Comparison of ENCODE assay signal across 9 cellular contexts in genomic region chr1:15683411-15684039, GRCh38. TPM values are rescaled to one million over a fixed set of nuclear protein-coding genes. Genes with fewer than 3 reads are reported as not detected.
DNase-seq lines count a peak whose midpoint lies in the region; ATAC-seq and TF ChIP-seq lines count a peak whose summit lies in the region.
"Had no signal": no experiment of that assay in that cellular context is flagged by ENCODE, and none has a peak within 500 bp of the region (broad histone marks: within the 10 kb centered on the region; RNA-seq: fewer than 3 reads in every experiment).

No MANE protein-coding gene starts in this region.

- peak overlapping the region; percentile 93 for H2AFZ ChIP-seq in MM.1S (ENCODE audit: low read length)

- H3K27ac ChIP-seq in AG04450 (ENCODE audit: low read depth, low read length) (peak overlapping the region; percentile 83), MM.1S (ENCODE audit: low read length) (peak overlapping the region; percentile 44; the same call in 1 of the 2 replicates), ectodermal cell (ENCODE audit: insufficient read depth, low read depth, low read length, poor library complexity, severe bottlenecking) (no peak overlapping the region)
- H3K27ac ChIP-seq in naive thymus-derived CD4-positive, alpha-beta T cell (ENCODE audit: low read depth, low read length): peak overlapping the region; percentile 100

- TF ChIP-seq CTCF in AG04450 (IDR thresholded peaks at IDR 0.05; ENCODE audit: low read depth, low read length): no peak
- TF ChIP-seq CTCF in MM.1S (IDR thresholded peaks at IDR 0.05; ENCODE audit: low read length): no peak

- peak overlapping the region; percentile 96 for H3K9ac ChIP-seq in MM.1S (ENCODE audit: low read length)

- no peak for ATAC-seq in naive thymus-derived CD4-positive, alpha-beta T cell

- H3K36me3 Mint-ChIP-seq in naive thymus-derived CD4-positive, alpha-beta T cell: peaks cover 0 to 8% (median 8%) of the 10 kb centered on the region in 5 donors

- peak overlapping the region in 8 of 9 donors; percentile 80 to 97 (median 92) for H3K27ac Mint-ChIP-seq in naive thymus-derived CD4-positive, alpha-beta T cell

- intact Hi-C loops in naive thymus-derived CD4-positive, alpha-beta T cell (cut with micrococcal nuclease): loop anchor here in 1 of 2 donors (1.0 kb wide), 2 partner anchors 66 to 159 kb away; partner anchors contain the start of genes CASP9 and DDI2

- H3K27me3 Mint-ChIP-seq in naive thymus-derived CD4-positive, alpha-beta T cell: no peaks in the 10 kb centered on the region

- H4K20me1 ChIP-seq in MM.1S (ENCODE audit: insufficient read depth, low read length): no peaks in the 10 kb centered on the region

- H3K4me1 Mint-ChIP-seq in naive thymus-derived CD4-positive, alpha-beta T cell: peaks cover 25 to 39% (median 30%) of the 10 kb centered on the region in 7 donors

- CTCF ChIA-PET in AG04450 (lab: Charles Lee): no interaction called here
- CTCF ChIA-PET in naive thymus-derived CD4-positive, alpha-beta T cell (lab: Charles Lee): no interaction called here
- CTCF ChIA-PET in HEK293T (lab: Yijun Ruan, JAX): no interaction called here

- H3K27me3 ChIP-seq in AG04450 (ENCODE audit: control insufficient read depth, insufficient read depth, low read length): no peaks in the 10 kb centered on the region
- no peaks in the 10 kb centered on the region for H3K27me3 ChIP-seq in MM.1S (replicated peaks; ENCODE audit: insufficient read depth, low read length)
- no peaks in the 10 kb centered on the region for H3K27me3 ChIP-seq in ectodermal cell (ENCODE audit: control insufficient read depth, insufficient read depth, low read length, poor library complexity, severe bottlenecking)
- no peaks in the 10 kb centered on the region for H3K27me3 ChIP-seq in naive thymus-derived CD4-positive, alpha-beta T cell (ENCODE audit: control insufficient read depth in 2 of 2, insufficient read depth in 2 of 2, low read length in 2 of 2)

- H3K4me3 ChIP-seq in AG04450 (ENCODE audit: low read depth, low read length): peak overlapping the region; percentile 64
- peak overlapping the region; percentile 76 for H3K4me3 ChIP-seq in MM.1S (ENCODE audit: low read length)
- H3K4me3 ChIP-seq in ectodermal cell (ENCODE audit: insufficient read depth, low read depth, low read length): peak overlapping the region; percentile 78
- peak overlapping the region; percentile 90 for H3K4me3 ChIP-seq in naive thymus-derived CD4-positive, alpha-beta T cell (ENCODE audit: low read length)

- 60 to 61% methylated on average over 18 of the region's 18 CpGs for WGBS in ectodermal cell, 2 experiments

- DNase-seq in AG04450 (ENCODE audit: low read depth, low spot score) (no peak), MM.1S (no peak), NCI-H2196 treated with DMSO at 0.1 percent for 48 hours (lab: John Stamatoyannopoulos, UW; ENCODE audit: unreplicated experiment) (no peak), SKM-1 treated with dmso at 0.1 percent for 144 hours (lab: John Stamatoyannopoulos, UW; ENCODE audit: unreplicated experiment) (no peak), HEK293T (ENCODE audit: extremely low spot score) (no peak)
- DNase-seq in naive thymus-derived CD4-positive, alpha-beta T cell: no peak
- no peak for DNase-seq in stimulated activated CD8-positive, alpha-beta memory T cell treated with anti-CD3 and anti-CD28 coated beads, Interleukin-4, amount 100 ng/mL, for 48 hours
- DNase-seq: NCI-H187 treated with DMSO at 0.1 percent for 48 hours had no signal

- H3F3A ChIP-seq in MM.1S (ENCODE audit: insufficient read depth, low read length): peaks cover 7% of the 10 kb centered on the region; the same call in 1 of the 2 replicates

- peak overlapping the region; percentile 98 for H3K4me2 ChIP-seq in MM.1S (ENCODE audit: low read depth, low read length)

- H3K4me1 ChIP-seq in MM.1S (ENCODE audit: low read length) (peaks cover 6% of the 10 kb centered on the region; the same call in 1 of the 2 replicates), ectodermal cell (ENCODE audit: control insufficient read depth, insufficient read depth, low read length) (no peaks in the 10 kb centered on the region)
- peaks cover 17% of the 10 kb centered on the region in 2 donors for H3K4me1 ChIP-seq in naive thymus-derived CD4-positive, alpha-beta T cell (ENCODE audit: control insufficient read depth in 2 of 2, insufficient read depth in 2 of 2, low read length in 2 of 2)

- no peaks in the 10 kb centered on the region for H3K9me2 ChIP-seq in MM.1S (replicated peaks; ENCODE audit: insufficient read depth, low read length)

- no peaks in the 10 kb centered on the region for H3K36me3 ChIP-seq in MM.1S (replicated peaks; ENCODE audit: insufficient read depth, low read length)
- no peaks in the 10 kb centered on the region for H3K36me3 ChIP-seq in ectodermal cell (ENCODE audit: control insufficient read depth, insufficient read depth, low read length)
- H3K36me3 ChIP-seq in naive thymus-derived CD4-positive, alpha-beta T cell (ENCODE audit: control insufficient read depth in 2 of 3, insufficient read depth in 3 of 3, low read length in 3 of 3): peaks cover 0 to 5% (median 0%) of the 10 kb centered on the region in 3 experiments

- H3K9me3 ChIP-seq in AG04450 (ENCODE audit: control insufficient read depth, insufficient read depth, low read length) (no peaks in the 10 kb centered on the region; the same call in 1 of the 2 replicates), MM.1S (replicated peaks; ENCODE audit: insufficient read depth, low read length) (no peaks in the 10 kb centered on the region), ectodermal cell (ENCODE audit: control insufficient read depth, low read length) (no peaks in the 10 kb centered on the region)
- H3K9me3 ChIP-seq in naive thymus-derived CD4-positive, alpha-beta T cell (ENCODE audit: control insufficient read depth in 2 of 3, low read length in 3 of 3): no peaks in the 10 kb centered on the region

- H3K9me3 Mint-ChIP-seq in naive thymus-derived CD4-positive, alpha-beta T cell: peaks cover 0 to 3% (median 0%) of the 10 kb centered on the region in 11 donors

- H3K79me2 ChIP-seq in MM.1S (ENCODE audit: low read length): peaks cover 40% of the 10 kb centered on the region

- POLR2A ChIA-PET in AG04450 (lab: Yijun Ruan, JAX): no interaction called here
- POLR2A ChIA-PET in naive thymus-derived CD4-positive, alpha-beta T cell (lab: Charles Lee): no interaction called here
- POLR2A ChIA-PET in HEK293T (lab: Yijun Ruan, JAX): no interaction called here

- peak overlapping the region; percentile 58 to 90 (median 78) for H3K4me3 Mint-ChIP-seq in naive thymus-derived CD4-positive, alpha-beta T cell

TF ChIP-seq in HEK293T, 16 proteins besides CTCF, POLR2A, EP300 and RAD21:
- no peak for TF ChIP-seq TARDBP (IDR thresholded peaks at IDR 0.05)
- no peak for TF ChIP-seq SP1 (IDR thresholded peaks at IDR 0.05)
- no peak for TF ChIP-seq FOXM1 (IDR thresholded peaks at IDR 0.05; ENCODE audit: borderline replicate concordance)
- TF ChIP-seq NFRKB (IDR thresholded peaks at IDR 0.05): no peak
- no peak for TF ChIP-seq BHLHE40 (IDR thresholded peaks at IDR 0.05; ENCODE audit: borderline replicate concordance)
- no peak for TF ChIP-seq ARNT (IDR thresholded peaks at IDR 0.05)

RNA-seq across cellular contexts. Expression of gene PLEKHM2, which starts 0.6 kb away (rescaled TPM):
- polyA plus RNA-seq in AG04450 (2011; rRNA removed): 24.4 and 37.1 TPM in 2 replicates
- 42.9 and 52.3 TPM in 2 replicates for polyA minus RNA-seq in AG04450 (2011; rRNA and poly(A)+ RNA removed)
- polyA plus RNA-seq in ectodermal cell (2013, experiment 1 of 4): 47.5 TPM
- 49.9 TPM for polyA plus RNA-seq in ectodermal cell (2013, experiment 2 of 4)
- polyA plus RNA-seq in ectodermal cell (2013, experiment 3 of 4): 37.8 TPM
- polyA plus RNA-seq in ectodermal cell (2013, experiment 4 of 4): 40.2 TPM
- 10 to 100 TPM; 53.6 to 78.6 (median 68.1) TPM for total RNA-seq in naive thymus-derived CD4-positive, alpha-beta T cell
- 10 to 100 TPM in 1 of 2 donors, 1 to 10 TPM in 1; 4.3 to 10.0 TPM for polyA plus RNA-seq in naive thymus-derived CD4-positive, alpha-beta T cell

RNA-seq across cellular contexts. Expression of gene SLC25A34, which starts 52.5 kb away (rescaled TPM):
- 0.46 and 0.60 TPM in 2 replicates for polyA plus RNA-seq in AG04450 (2011; rRNA removed)
- 0.17 and 0.46 TPM in 2 replicates for polyA minus RNA-seq in AG04450 (2011; rRNA and poly(A)+ RNA removed)
- 1.3 TPM for polyA plus RNA-seq in ectodermal cell (2013, experiment 1 of 4)
- 1.00 TPM for polyA plus RNA-seq in ectodermal cell (2013, experiment 2 of 4)
- 1.1 TPM for polyA plus RNA-seq in ectodermal cell (2013, experiment 3 of 4)
- polyA plus RNA-seq in ectodermal cell (2013, experiment 4 of 4): 0.57 TPM
- 1 to 10 TPM; 1.5 to 4.6 (median 2.1) TPM for total RNA-seq in naive thymus-derived CD4-positive, alpha-beta T cell
- under 1 TPM in 1 of 2 donors, not detected in 1; 0.08 TPM for polyA plus RNA-seq in naive thymus-derived CD4-positive, alpha-beta T cell

RNA-seq across cellular contexts. Expression of gene TMEM82, which starts 58.8 kb away (rescaled TPM):
- polyA plus RNA-seq in AG04450 (2011; rRNA removed): not detected in 2 replicates
- polyA minus RNA-seq in AG04450 (2011; rRNA and poly(A)+ RNA removed): not detected in 2 replicates
- not detected for polyA plus RNA-seq in ectodermal cell (2013, experiment 1 of 4)
- polyA plus RNA-seq in ectodermal cell (2013, experiment 2 of 4): not detected
- polyA plus RNA-seq in ectodermal cell (2013, experiment 3 of 4): not detected
- polyA plus RNA-seq in ectodermal cell (2013, experiment 4 of 4): not detected
- not detected for total RNA-seq in naive thymus-derived CD4-positive, alpha-beta T cell
- polyA plus RNA-seq in naive thymus-derived CD4-positive, alpha-beta T cell: not detected
